In genomic region chr1:23367791-23368561, GRCh38 we compare ENCODE assay signal across 1 cellular context.
TF ChIP-seq lines count a peak whose summit lies in the region.

No MANE protein-coding gene starts in this region.

TF ChIP-seq in A549, 52 proteins besides CTCF, POLR2A, EP300 and RAD21 (continued from another document):
- peak; percentile 22; the same call in 1 of the 2 replicates for TF ChIP-seq MAX (IDR thresholded peaks at IDR 0.05)
- TF ChIP-seq HOXA7 (CRISPR knock-in tag; IDR thresholded peaks at IDR 0.05), result no peak
- no peak for TF ChIP-seq CHD4 (IDR thresholded peaks at IDR 0.05; ENCODE audit: borderline replicate concordance)
- no peak for TF ChIP-seq ZSCAN20 (CRISPR knock-in tag; IDR thresholded peaks at IDR 0.05)
